In the genomic region with DNA sequence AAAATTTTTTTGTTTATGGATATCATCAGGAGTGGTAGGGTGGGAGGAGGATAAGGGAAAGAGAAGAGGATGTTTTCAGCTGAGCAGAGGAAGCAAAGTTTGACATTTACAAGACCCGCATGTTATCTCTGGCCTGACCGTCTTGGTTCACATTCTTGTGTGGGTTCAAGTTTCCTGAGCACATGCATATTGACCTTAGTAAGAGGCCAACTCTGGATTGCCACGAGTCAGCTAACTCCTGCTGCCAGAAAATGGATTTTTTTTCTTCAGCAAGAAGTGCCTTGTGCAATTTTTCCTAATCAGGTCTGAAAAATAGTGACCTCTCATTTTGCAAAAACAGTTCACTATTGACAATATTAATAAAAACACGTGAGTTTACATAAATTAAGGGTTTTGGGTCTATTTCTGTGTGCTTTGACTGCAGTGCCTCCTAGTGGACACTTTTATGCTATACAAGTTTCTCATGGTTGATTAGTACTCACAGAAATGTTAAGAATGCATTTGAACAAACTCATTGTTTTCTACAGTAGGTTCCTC, we compare ENCODE assay signal across 8 cellular contexts. TPM values are rescaled to one million over a fixed set of nuclear protein-coding genes. Genes with fewer than 3 reads are reported as not detected.
DNase-seq lines count a peak whose midpoint lies in the region; ATAC-seq and TF ChIP-seq lines count a peak whose summit lies in the region.

No MANE protein-coding gene starts in this region.

- ATAC-seq in GM21367 (IDR thresholded peaks at IDR 0.05; ENCODE audit: unreplicated experiment) = no peak

- H3K27me3 Mint-ChIP-seq in nephron progenitor cell (ENCODE audit: low read depth, poor library complexity) = peaks cover 6% of the 10 kb centered on the region
- H3K27me3 Mint-ChIP-seq in activated T-helper 1 cell treated with anti-CD3 and anti-CD28 coated beads, Interleukin-12 subunit alpha, Interleukin-12 subunit beta, Interleukin-2, Interleukin-4 antibody, amounts not matched to agents 30 ng/mL and 10 ng/mL and 1 ng/mL, durations not matched to agents 14 hours and 24 hours and 36 hours (ENCODE audit: insufficient read depth) = peaks cover 2% of the 10 kb centered on the region

- peaks cover 3 to 15% (median 10%) of the 10 kb centered on the region in 4 donors for H3K4me1 ChIP-seq in esophagus muscularis mucosa

- H3K27me3 ChIP-seq in esophagus muscularis mucosa = peaks cover 0 to 10% (median 0%) of the 10 kb centered on the region in 4 donors

- H3K4me3 ChIP-seq in esophagus muscularis mucosa = no peak overlapping the region

- DNase-seq in NCI-H1092 treated with DMSO at 0.1 percent for 48 hours (lab: John Stamatoyannopoulos, UW) (peak; percentile 20), NCI-H1092 (lab: John Stamatoyannopoulos, UW) (no peak), KG1 (lab: John Stamatoyannopoulos, UW) (peak; percentile 46), SHP77 (lab: John Stamatoyannopoulos, UW) (peak; percentile 13 to 48), esophagus muscularis mucosa (ENCODE audit: extremely low spot score) (no peak), nephron progenitor cell (peak; percentile 19)
- DNase-seq in activated T-helper 1 cell treated with anti-CD3 and anti-CD28 coated beads, Interleukin-12 subunit alpha, Interleukin-12 subunit beta, Interleukin-2, Interleukin-4 antibody, amounts not matched to agents 30 ng/mL and 10 ng/mL and 1 ng/mL, durations not matched to agents 14 hours and 24 hours and 36 hours (ENCODE audit: low spot score) = no peak

- H3K4me3 Mint-ChIP-seq in nephron progenitor cell = no peak overlapping the region
- H3K4me3 Mint-ChIP-seq in activated T-helper 1 cell treated with anti-CD3 and anti-CD28 coated beads, Interleukin-12 subunit alpha, Interleukin-12 subunit beta, Interleukin-2, Interleukin-4 antibody, amounts not matched to agents 30 ng/mL and 10 ng/mL and 1 ng/mL, durations not matched to agents 14 hours and 24 hours and 36 hours = no peak overlapping the region

- H3K4me1 Mint-ChIP-seq in nephron progenitor cell = peaks cover 41% of the 10 kb centered on the region
- H3K4me1 Mint-ChIP-seq in activated T-helper 1 cell treated with anti-CD3 and anti-CD28 coated beads, Interleukin-12 subunit alpha, Interleukin-12 subunit beta, Interleukin-2, Interleukin-4 antibody, amounts not matched to agents 30 ng/mL and 10 ng/mL and 1 ng/mL, durations not matched to agents 14 hours and 24 hours and 36 hours (ENCODE audit: low read depth) = no peaks in the 10 kb centered on the region

- H3K27ac ChIP-seq in esophagus muscularis mucosa (replicated peaks in 1 of 4) = no peak overlapping the region

- no peak overlapping the region for H3K27ac Mint-ChIP-seq in nephron progenitor cell
- H3K27ac Mint-ChIP-seq in activated T-helper 1 cell treated with anti-CD3 and anti-CD28 coated beads, Interleukin-12 subunit alpha, Interleukin-12 subunit beta, Interleukin-2, Interleukin-4 antibody, amounts not matched to agents 30 ng/mL and 10 ng/mL and 1 ng/mL, durations not matched to agents 14 hours and 24 hours and 36 hours = no peak overlapping the region

- 2% methylated on average over 4 of the region's 4 CpGs for WGBS in esophagus muscularis mucosa

- no peaks in the 10 kb centered on the region for H3K9me3 ChIP-seq in esophagus muscularis mucosa

- TF ChIP-seq CTCF in esophagus muscularis mucosa (IDR thresholded peaks at IDR 0.05) = peak; percentile 63 to 81 (median 64)
- peak; percentile 94 for TF ChIP-seq CTCF in nephron progenitor cell (IDR thresholded peaks at IDR 0.05)

- TF ChIP-seq EP300 in esophagus muscularis mucosa (IDR thresholded peaks at IDR 0.05) = no peak

- H3K36me3 Mint-ChIP-seq in nephron progenitor cell (ENCODE audit: low read depth) = peaks cover 5% of the 10 kb centered on the region
- no peaks in the 10 kb centered on the region for H3K36me3 Mint-ChIP-seq in activated T-helper 1 cell treated with anti-CD3 and anti-CD28 coated beads, Interleukin-12 subunit alpha, Interleukin-12 subunit beta, Interleukin-2, Interleukin-4 antibody, amounts not matched to agents 30 ng/mL and 10 ng/mL and 1 ng/mL, durations not matched to agents 14 hours and 24 hours and 36 hours (ENCODE audit: low read depth)

- no peak for TF ChIP-seq POLR2A in esophagus muscularis mucosa (IDR thresholded peaks at IDR 0.05; ENCODE audit: low read depth)

- peaks cover 5% of the 10 kb centered on the region for H3K9me3 Mint-ChIP-seq in nephron progenitor cell
- no peaks in the 10 kb centered on the region for H3K9me3 Mint-ChIP-seq in activated T-helper 1 cell treated with anti-CD3 and anti-CD28 coated beads, Interleukin-12 subunit alpha, Interleukin-12 subunit beta, Interleukin-2, Interleukin-4 antibody, amounts not matched to agents 30 ng/mL and 10 ng/mL and 1 ng/mL, durations not matched to agents 14 hours and 24 hours and 36 hours

- H3K36me3 ChIP-seq in esophagus muscularis mucosa = no peaks in the 10 kb centered on the region

- intact Hi-C loops in esophagus muscularis mucosa (cut with DNase I) = loop anchor here (2.0 kb wide), 1 partner anchor 400 kb away; no protein-coding TSS in a partner anchor
- intact Hi-C loops in activated T-helper 1 cell treated with anti-CD3 and anti-CD28 coated beads, Interleukin-12 subunit alpha, Interleukin-12 subunit beta, Interleukin-2, Interleukin-4 antibody, amounts not matched to agents 30 ng/mL and 10 ng/mL and 1 ng/mL, durations not matched to agents 14 hours and 24 hours and 36 hours (cut with micrococcal nuclease) = loop anchor here (1.0 to 10.0 kb wide), 2 partner anchors 256 to 399 kb away; a partner anchor contains a TSS

RNA-seq across cellular contexts. Expression of a gene that starts 27.1 kb away (rescaled TPM):
- total RNA-seq in esophagus muscularis mucosa = 10 to 100 TPM in 1 of 4 donors, 1 to 10 TPM in 3; 5.4 to 19.7 (median 6.6) TPM
- total RNA-seq in activated T-helper 1 cell treated with anti-CD3 and anti-CD28 coated beads, Interleukin-12 subunit alpha, Interleukin-12 subunit beta, Interleukin-2, Interleukin-4 antibody, amounts not matched to agents 30 ng/mL and 10 ng/mL and 1 ng/mL, durations not matched to agents 14 hours and 24 hours and 36 hours = 1.0 and 1.5 TPM in 2 replicates

Comparison
In these comparisons a context has a peak if more than half of its experiments do, and no peak if none do; other contexts are left out.
1. DNase-seq: peak in NCI-H1092 treated with DMSO at 0.1 percent for 48 hours (single experiment), KG1 (single experiment), SHP77 (2 of 2) and nephron progenitor cell (single experiment); none in NCI-H1092 (single experiment), esophagus muscularis mucosa (single experiment) and activated T-helper 1 cell treated with anti-CD3 and anti-CD28 coated beads, Interleukin-12 subunit alpha, Interleukin-12 subunit beta, Interleukin-2, Interleukin-4 antibody, amounts not matched to agents 30 ng/mL and 10 ng/mL and 1 ng/mL, durations not matched to agents 14 hours and 24 hours and 36 hours (single experiment).